28 cellular contexts compared by ENCODE assay signal in genomic region chr7:31997423-31997822, GRCh38.
"Had no signal": no experiment of that assay in that cellular context is flagged by ENCODE, and none has a peak within 500 bp of the region (broad histone marks: within the 10 kb centered on the region; RNA-seq: fewer than 3 reads in every experiment).

No MANE protein-coding gene starts in this region.

- H3K27ac ChIP-seq: heart left ventricle, lower lobe of right lung, parathyroid adenoma, skin epidermis, stomach, testis, tibial artery, upper lobe of right lung had no signal

- DNase-seq: heart left ventricle; hypothalamus; islet precursor cell; left ventricle myocardium superior; lower lobe of right lung; mammary epithelial cell; mesenchymal stem cell; naive B cell; natural killer cell; nephron progenitor cell; nucleus accumbens; right cardiac atrium; stimulated activated CD4-positive, alpha-beta T cell treated with anti-CD3 and anti-CD28 coated beads, Interleukin-12 subunit alpha, Interleukin-12 subunit beta, amount 100 ng/mL, for 4 hours; stimulated activated CD4-positive, alpha-beta T cell treated with anti-CD3 and anti-CD28 coated beads, Interleukin-15, amount 100 ng/mL, for 24 hours; stimulated activated CD4-positive, alpha-beta T cell treated with anti-CD3 and anti-CD28 coated beads, Interleukin-2, amount 100 ng/mL, for 24 hours; stimulated activated CD4-positive, alpha-beta T cell treated with anti-CD3 and anti-CD28 coated beads, Interleukin-4, amount 100 ng/mL, for 1 hour; stimulated activated naive B cell treated with anti-CD40 and anti-IgM and Interleukin-4, amounts not matched to agents 10 μg/mL and 1 μg/mL and 100 μg/mL, for 72 hours; stimulated activated naive CD8-positive, alpha-beta T cell treated with anti-CD3 and anti-CD28 coated beads, Interleukin-15, Interleukin-2, amounts not matched to agents 100 U/mL and 50 U/mL, for 24 hours; stomach; testis; tibial artery; trophoblast cell; upper lobe of right lung had no signal

- H3K4me3 ChIP-seq: heart left ventricle, lower lobe of right lung, skin epidermis, stomach, testis, tibial artery, upper lobe of right lung had no signal

- H3K27me3 ChIP-seq: heart left ventricle, stomach, testis, tibial artery, upper lobe of right lung had no signal

- ATAC-seq: heart left ventricle; left ventricle myocardium superior; lower lobe of right lung; natural killer cell; right cardiac atrium; sciatic nerve; stimulated activated naive B cell treated with anti-CD40 and anti-IgM and Interleukin-4, amounts not matched to agents 10 μg/mL and 1 μg/mL and 100 μg/mL, for 72 hours; stimulated activated naive CD8-positive, alpha-beta T cell treated with anti-CD3 and anti-CD28 coated beads, Interleukin-15, Interleukin-2, amounts not matched to agents 100 U/mL and 50 U/mL, for 24 hours; upper lobe of right lung had no signal

- H3K27me3 Mint-ChIP-seq: naive B cell; progenitor cell of endocrine pancreas; stimulated activated naive B cell treated with anti-CD40 and anti-IgM and Interleukin-4, amounts not matched to agents 10 μg/mL and 1 μg/mL and 100 μg/mL, for 72 hours had no signal

- H3K27ac Mint-ChIP-seq: mesothelial cell of epicardium; naive B cell; natural killer cell; nephron progenitor cell; progenitor cell of endocrine pancreas; stimulated activated naive B cell treated with anti-CD40 and anti-IgM and Interleukin-4, amounts not matched to agents 10 μg/mL and 1 μg/mL and 100 μg/mL, for 72 hours had no signal

- H3K79me2 ChIP-seq: parathyroid adenoma had no signal

- H3K4me3 Mint-ChIP-seq: mesothelial cell of epicardium; naive B cell; natural killer cell; nephron progenitor cell; stimulated activated naive B cell treated with anti-CD40 and anti-IgM and Interleukin-4, amounts not matched to agents 10 μg/mL and 1 μg/mL and 100 μg/mL, for 72 hours had no signal

- H3K36me3 ChIP-seq: lower lobe of right lung, stomach, upper lobe of right lung had no signal

- H3K4me1 ChIP-seq: lower lobe of right lung, parathyroid adenoma, stomach, testis, upper lobe of right lung had no signal

- H3K9ac ChIP-seq: parathyroid adenoma had no signal

- H3K4me1 Mint-ChIP-seq: mesothelial cell of epicardium; naive B cell; stimulated activated naive B cell treated with anti-CD40 and anti-IgM and Interleukin-4, amounts not matched to agents 10 μg/mL and 1 μg/mL and 100 μg/mL, for 72 hours had no signal

- H2AFZ ChIP-seq: parathyroid adenoma had no signal

- H3K36me3 Mint-ChIP-seq: natural killer cell; stimulated activated naive B cell treated with anti-CD40 and anti-IgM and Interleukin-4, amounts not matched to agents 10 μg/mL and 1 μg/mL and 100 μg/mL, for 72 hours had no signal

- H3K9me3 ChIP-seq: testis had no signal
